25 cellular contexts compared by ENCODE assay signal in genomic region chr14:55151601-55152000, GRCh38. TPM values are rescaled to one million over a fixed set of nuclear protein-coding genes. Genes with fewer than 3 reads are reported as not detected.
"Had no signal": no experiment of that assay in that cellular context is flagged by ENCODE, and none has a peak within 500 bp of the region (broad histone marks: within the 10 kb centered on the region; RNA-seq: fewer than 3 reads in every experiment).

No MANE protein-coding gene starts in this region.

- H3K4me1 ChIP-seq: gastrocnemius medialis, left ventricle myocardium inferior, thyroid gland, upper lobe of right lung had no signal

- H3K4me3 ChIP-seq: gastrocnemius medialis, left ventricle myocardium inferior, thyroid gland, upper lobe of right lung had no signal

- H3K9me3 ChIP-seq: gastrocnemius medialis, left ventricle myocardium inferior, thyroid gland, upper lobe of right lung had no signal

- DNase-seq: activated B cell treated with CpG ODN at 0.5 μM for 24 hours; activated CD4-positive, alpha-beta T cell treated with anti-CD3 and anti-CD28 coated beads for 36 hours; activated CD4-positive, alpha-beta T cell treated with anti-CD3 and anti-CD28 coated beads, Interleukin-2, amount 50 U/mL, for 4 hours; activated CD8-positive, alpha-beta memory T cell treated with anti-CD3 and anti-CD28 coated beads for 24 hours; activated CD8-positive, alpha-beta memory T cell treated with anti-CD3 and anti-CD28 coated beads, Interleukin-2, amount 50 U/mL, for 4 hours; activated naive CD8-positive, alpha-beta T cell treated with anti-CD3 and anti-CD28 coated beads for 36 hours; activated T-cell treated with anti-CD3 and anti-CD28 coated beads, Interleukin-2, amount 50 U/mL, for 24 hours; amygdala; cerebellar nuclear complex; cortex of kidney; erythroblast; gastrocnemius medialis; hippocampal formation; left ventricle myocardium inferior; natural killer cell; stimulated activated CD4-positive, alpha-beta T cell treated with anti-CD3 and anti-CD28 coated beads, Interleukin-12 subunit alpha, Interleukin-12 subunit beta, amount 100 ng/mL, for 4 hours; substantia nigra; T-helper 1 cell; T1000; thyroid gland; upper lobe of right lung had no signal

- H3K27me3 Mint-ChIP-seq: activated B cell treated with CpG ODN at 0.5 μM for 24 hours; activated CD4-positive, alpha-beta T cell treated with anti-CD3 and anti-CD28 coated beads for 36 hours; activated naive CD8-positive, alpha-beta T cell treated with anti-CD3 and anti-CD28 coated beads for 36 hours; activated T-cell treated with anti-CD3 and anti-CD28 coated beads, Interleukin-2, amount 50 U/mL, for 24 hours; activated T-helper 17 cell treated with anti-CD3 and anti-CD28 coated beads, Interleukin-2, amount 50 U/mL, for 72 hours; progenitor cell of endocrine pancreas; stimulated activated naive CD8-positive, alpha-beta T cell treated with anti-CD3 and anti-CD28 coated beads, Interleukin-15, Interleukin-2, amounts not matched to agents 100 ng/mL and 50 ng/mL, for 24 hours had no signal

- H3K4me1 Mint-ChIP-seq: activated B cell treated with CpG ODN at 0.5 μM for 24 hours; activated naive CD8-positive, alpha-beta T cell treated with anti-CD3 and anti-CD28 coated beads for 36 hours; activated T-helper 17 cell treated with anti-CD3 and anti-CD28 coated beads, Interleukin-2, amount 50 U/mL, for 72 hours; mesothelial cell of epicardium; natural killer cell had no signal

- ATAC-seq: activated CD4-positive, alpha-beta T cell treated with anti-CD3 and anti-CD28 coated beads for 36 hours; activated T-helper 17 cell treated with anti-CD3 and anti-CD28 coated beads, Interleukin-2, amount 50 U/mL, for 72 hours; gastrocnemius medialis; natural killer cell; upper lobe of right lung had no signal

- H3K27me3 ChIP-seq: gastrocnemius medialis, thyroid gland, upper lobe of right lung had no signal

- H3K36me3 Mint-ChIP-seq: natural killer cell had no signal

- H3K4me3 Mint-ChIP-seq: activated B cell treated with CpG ODN at 0.5 μM for 24 hours; activated CD4-positive, alpha-beta T cell treated with anti-CD3 and anti-CD28 coated beads for 36 hours; activated naive CD8-positive, alpha-beta T cell treated with anti-CD3 and anti-CD28 coated beads for 36 hours; activated T-cell treated with anti-CD3 and anti-CD28 coated beads, Interleukin-2, amount 50 U/mL, for 24 hours; activated T-helper 17 cell treated with anti-CD3 and anti-CD28 coated beads, Interleukin-2, amount 50 U/mL, for 72 hours; mesothelial cell of epicardium; natural killer cell; stimulated activated naive CD8-positive, alpha-beta T cell treated with anti-CD3 and anti-CD28 coated beads, Interleukin-15, Interleukin-2, amounts not matched to agents 100 ng/mL and 50 ng/mL, for 24 hours had no signal

- H3K9me3 Mint-ChIP-seq: activated B cell treated with CpG ODN at 0.5 μM for 24 hours; activated naive CD8-positive, alpha-beta T cell treated with anti-CD3 and anti-CD28 coated beads for 36 hours; activated T-cell treated with anti-CD3 and anti-CD28 coated beads, Interleukin-2, amount 50 U/mL, for 24 hours; activated T-helper 17 cell treated with anti-CD3 and anti-CD28 coated beads, Interleukin-2, amount 50 U/mL, for 72 hours; mesothelial cell of epicardium; natural killer cell; stimulated activated naive CD8-positive, alpha-beta T cell treated with anti-CD3 and anti-CD28 coated beads, Interleukin-15, Interleukin-2, amounts not matched to agents 100 ng/mL and 50 ng/mL, for 24 hours had no signal

- H3K27ac ChIP-seq: gastrocnemius medialis, left ventricle myocardium inferior, thyroid gland, upper lobe of right lung had no signal

- H3K36me3 ChIP-seq: gastrocnemius medialis, left ventricle myocardium inferior, thyroid gland had no signal

- H3K27ac Mint-ChIP-seq: activated B cell treated with CpG ODN at 0.5 μM for 24 hours; activated CD4-positive, alpha-beta T cell treated with anti-CD3 and anti-CD28 coated beads for 36 hours; activated naive CD8-positive, alpha-beta T cell treated with anti-CD3 and anti-CD28 coated beads for 36 hours; activated T-cell treated with anti-CD3 and anti-CD28 coated beads, Interleukin-2, amount 50 U/mL, for 24 hours; activated T-helper 17 cell treated with anti-CD3 and anti-CD28 coated beads, Interleukin-2, amount 50 U/mL, for 72 hours; mesothelial cell of epicardium; natural killer cell; stimulated activated naive CD8-positive, alpha-beta T cell treated with anti-CD3 and anti-CD28 coated beads, Interleukin-15, Interleukin-2, amounts not matched to agents 100 ng/mL and 50 ng/mL, for 24 hours had no signal

RNA-seq across cellular contexts. Expression of gene DLGAP5, which starts 39.8 kb away (rescaled TPM):
- total RNA-seq: gastrocnemius medialis had no signal
